Comparison of ENCODE assay signal across 10 cellular contexts in genomic region chr9:34653131-34653530, GRCh38. TPM values are rescaled to one million over a fixed set of nuclear protein-coding genes. Genes with fewer than 3 reads are reported as not detected.
DNase-seq lines count a peak whose midpoint lies in the region; FAIRE-seq and TF ChIP-seq lines count a peak whose summit lies in the region.
"Had no signal": no experiment of that assay in that cellular context is flagged by ENCODE, and none has a peak within 500 bp of the region (broad histone marks: within the 10 kb centered on the region; RNA-seq: fewer than 3 reads in every experiment).

No MANE protein-coding gene starts in this region.

- in situ Hi-C loops in SK-MEL-5 (cut with HindIII; ENCODE audit: low pct_unique_long_range_greater_than_20kb, low sequenced_read_pairs), result no loop called here

- peak overlapping the region in 4 of 11 experiments; percentile 10 to 31 (median 17); a peak in 4 of 22 replicates for H3K9ac ChIP-seq in BLaER1 treated with 17β-estradiol and CSF1 and Interleukin-3, amounts not matched to agents 10 nM and 100 nM

- no peak overlapping the region for H3K4me3 ChIP-seq in BLaER1 treated with 17β-estradiol and CSF1 and Interleukin-3, amounts not matched to agents 10 nM and 100 nM
- no peak overlapping the region for H3K4me3 ChIP-seq in fibroblast of mammary gland (ENCODE audit: control insufficient read depth, low read depth, low read length)

- H3K4me1 ChIP-seq in BLaER1 treated with 17β-estradiol and CSF1 and Interleukin-3, amounts not matched to agents 10 nM and 100 nM, result peaks cover 17 to 34% (median 24%) of the 10 kb centered on the region in 10 experiments

- peak overlapping the region in 10 of 11 experiments; percentile 8 to 42 (median 26); a peak in 9 of 22 replicates for H3K4me2 ChIP-seq in BLaER1 treated with 17β-estradiol and CSF1 and Interleukin-3, amounts not matched to agents 10 nM and 100 nM

- TF ChIP-seq CTCF in fibroblast of mammary gland (conservative IDR thresholded peaks at IDR 0.05; ENCODE audit: control insufficient read depth, insufficient read depth, low read depth, low read length), result no peak

- H3K27ac ChIP-seq in BLaER1 treated with 17β-estradiol and CSF1 and Interleukin-3, amounts not matched to agents 10 nM and 100 nM, result peak overlapping the region in 1 of 11 experiments; percentile 20; a peak in 1 of 22 replicates

- DNase-seq in SK-MEL-5 (ENCODE audit: low read depth, low spot score) (peak; percentile 40), fibroblast of mammary gland (ENCODE audit: low read depth) (peak; percentile 41), retina (peak; percentile 25), GM12892 (ENCODE audit: insufficient read length) (no peak), NCI-H1694 (lab: John Stamatoyannopoulos, UW) (no peak), SKM-1 (lab: John Stamatoyannopoulos, UW; ENCODE audit: unreplicated experiment) (no peak)
- no peak for DNase-seq in stimulated activated CD4-positive, alpha-beta T cell treated with anti-CD3 and anti-CD28 coated beads, Interleukin-4, amount 100 ng/mL, for 24 hours
- DNase-seq: activated CD4-positive, alpha-beta T cell treated with anti-CD3 and anti-CD28 coated beads, Interleukin-2, amount 50 U/mL, for 48 hours had no signal

- no peak for FAIRE-seq in GM12892 (lab: Jason Lieb, UNC)
- FAIRE-seq: endometrium had no signal

- no peaks in the 10 kb centered on the region for H3K9me3 ChIP-seq in BLaER1 treated with 17β-estradiol and CSF1 and Interleukin-3, amounts not matched to agents 10 nM and 100 nM (replicated peaks in 1 of 11)

- H4K20me1 ChIP-seq in BLaER1 treated with 17β-estradiol and CSF1 and Interleukin-3, amounts not matched to agents 10 nM and 100 nM, result peaks cover 0 to 7% (median under 1%) of the 10 kb centered on the region in 11 experiments; a peak in 8 of 22 replicates

- no peak for TF ChIP-seq POLR2A in GM12892 (IDR thresholded peaks at IDR 0.05; ENCODE audit: low read depth, low read length)

- peaks cover 28 to 38% (median 31%) of the 10 kb centered on the region in 11 experiments for H3K36me3 ChIP-seq in BLaER1 treated with 17β-estradiol and CSF1 and Interleukin-3, amounts not matched to agents 10 nM and 100 nM

- H3K27me3 ChIP-seq in BLaER1 treated with 17β-estradiol and CSF1 and Interleukin-3, amounts not matched to agents 10 nM and 100 nM, result no peaks in the 10 kb centered on the region

RNA-seq across cellular contexts. Expression of gene IL11RA, which starts 1.1 kb away (rescaled TPM):
- 16.2 and 17.7 TPM in 2 replicates for total RNA-seq in SK-MEL-5 (2014; rRNA removed; shearing (Covaris generic))
- 23.1 and 24.3 TPM in 2 replicates for polyA plus RNA-seq in SK-MEL-5 (2015; cell fraction: cytosol; rRNA removed)
- 50.2 and 70.4 TPM in 2 replicates for polyA plus RNA-seq in SK-MEL-5 (2015; cell fraction: nucleus; rRNA removed)
- 11.6 TPM for polyA plus RNA-seq in GM12892 (2012; ENCODE audit: missing spikeins)

RNA-seq across cellular contexts. Expression of gene GALT, which starts 6.7 kb away (rescaled TPM):
- total RNA-seq in SK-MEL-5 (2014; rRNA removed; shearing (Covaris generic)), result 14.4 and 22.0 TPM in 2 replicates
- 9.9 and 14.9 TPM in 2 replicates for polyA plus RNA-seq in SK-MEL-5 (2015; cell fraction: cytosol; rRNA removed)
- 244 and 344 TPM in 2 replicates for polyA plus RNA-seq in SK-MEL-5 (2015; cell fraction: nucleus; rRNA removed)
- polyA plus RNA-seq in GM12892 (2012; ENCODE audit: missing spikeins), result 22.8 TPM

RNA-seq across cellular contexts. Expression of gene CCL27, which starts 9.3 kb away (rescaled TPM):
- total RNA-seq in SK-MEL-5 (2014; rRNA removed; shearing (Covaris generic)), result not detected in 2 replicates
- polyA plus RNA-seq in SK-MEL-5 (2015; cell fraction: cytosol; rRNA removed), result 0.22 TPM in 1 of 2 replicates, not detected in the other
- not detected in 2 replicates for polyA plus RNA-seq in SK-MEL-5 (2015; cell fraction: nucleus; rRNA removed)
- not detected for polyA plus RNA-seq in GM12892 (2012; ENCODE audit: missing spikeins)

RNA-seq across cellular contexts. Expression of gene SIGMAR1, which starts 15.5 kb away (rescaled TPM):
- total RNA-seq in SK-MEL-5 (2014; rRNA removed; shearing (Covaris generic)), result 94.0 and 119 TPM in 2 replicates
- polyA plus RNA-seq in SK-MEL-5 (2015; cell fraction: cytosol; rRNA removed), result 304 and 319 TPM in 2 replicates
- 67.7 and 101 TPM in 2 replicates for polyA plus RNA-seq in SK-MEL-5 (2015; cell fraction: nucleus; rRNA removed)
- polyA plus RNA-seq in GM12892 (2012; ENCODE audit: missing spikeins), result 28.8 TPM

RNA-seq across cellular contexts. Expression of gene ARID3C, which starts 24.3 kb away (rescaled TPM):
- total RNA-seq in SK-MEL-5 (2014; rRNA removed; shearing (Covaris generic)), result 0.11 and 0.26 TPM in 2 replicates
- 0.24 TPM in 1 of 2 replicates, not detected in the other for polyA plus RNA-seq in SK-MEL-5 (2015; cell fraction: cytosol; rRNA removed)
- polyA plus RNA-seq in SK-MEL-5 (2015; cell fraction: nucleus; rRNA removed), result not detected in 2 replicates
- not detected for polyA plus RNA-seq in GM12892 (2012; ENCODE audit: missing spikeins)

Comparison
In these comparisons a context has a peak if more than half of its experiments do, and no peak if none do; other contexts are left out.
1. DNase-seq: peak in SK-MEL-5 (single experiment), fibroblast of mammary gland (single experiment) and retina (single experiment); none in GM12892 (single experiment), NCI-H1694 (single experiment), SKM-1 (single experiment) and stimulated activated CD4-positive, alpha-beta T cell treated with anti-CD3 and anti-CD28 coated beads, Interleukin-4, amount 100 ng/mL, for 24 hours (single experiment).